In the genomic region with DNA sequence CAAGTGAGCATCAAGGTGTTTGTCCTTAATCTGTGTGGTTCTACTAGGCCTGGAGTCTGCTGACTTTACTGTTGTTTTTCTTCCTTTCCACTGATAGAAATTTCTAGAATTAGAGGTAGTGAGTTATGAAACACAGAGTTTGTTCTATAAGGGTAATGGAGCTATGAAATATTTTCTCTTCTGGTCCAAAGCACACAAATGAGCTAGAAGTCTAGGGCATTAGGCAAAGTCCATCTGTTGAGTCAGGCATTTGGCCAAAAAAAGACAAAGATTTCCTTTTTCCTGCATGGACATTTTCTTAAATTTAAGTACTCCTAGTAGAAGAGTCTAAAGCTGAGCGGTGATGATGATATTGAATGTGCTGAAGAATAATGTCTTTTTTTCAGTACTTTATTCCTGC, we compare ENCODE assay signal across 28 cellular contexts.
"Had no signal": no experiment of that assay in that cellular context is flagged by ENCODE, and none has a peak within 500 bp of the region (broad histone marks: within the 10 kb centered on the region; RNA-seq: fewer than 3 reads in every experiment).

No MANE protein-coding gene starts in this region.

- ATAC-seq: activated CD8-positive, alpha-beta memory T cell treated with anti-CD3 and anti-CD28 coated beads, Interleukin-2, amount 10 ng/mL, durations not matched to agents 7 days and 5 days; PC-3; Right ventricle myocardium inferior had no signal

- DNase-seq: activated B cell treated with CpG ODN at 0.5 μM for 24 hours; activated CD4-positive, alpha-beta memory T cell treated with anti-CD3 and anti-CD28 coated beads, Interleukin-2, amount 10 ng/mL, durations not matched to agents 7 days and 5 days; activated CD4-positive, alpha-beta T cell treated with anti-CD3 and anti-CD28 coated beads for 48 hours; activated CD4-positive, CD25-positive, alpha-beta regulatory T cell treated with anti-CD3 and anti-CD28 coated beads, Interleukin-2, amount 50 U/mL, for 72 hours; activated CD8-positive, alpha-beta memory T cell treated with anti-CD3 and anti-CD28 coated beads for 24 hours; activated CD8-positive, alpha-beta memory T cell treated with anti-CD3 and anti-CD28 coated beads, Interleukin-2, amount 10 ng/mL, durations not matched to agents 7 days and 5 days; activated CD8-positive, alpha-beta memory T cell treated with anti-CD3 and anti-CD28 coated beads, Interleukin-2, amount 50 U/mL, for 48 hours; activated gamma-delta T cell; activated naive CD4-positive, alpha-beta T cell treated with Interleukin-2 at 50 U/mL for 16 hours; activated naive CD8-positive, alpha-beta T cell treated with anti-CD3 and anti-CD28 coated beads, Interleukin-2, amount 10 ng/mL, durations not matched to agents 7 days and 5 days; activated T-cell treated with anti-CD3 and anti-CD28 coated beads, Interleukin-2, amount 50 U/mL, for 48 hours; amygdala; Kasumi-1; KG1; MG63; NCI-H1048; NCI-H1105 treated with DMSO at 0.1 percent for 48 hours; NCI-H1436; NCI-H1694; NCI-H1930; NK-92 treated with Interleukin-12 subunit alpha and Interleukin-12 subunit beta, amount 100 ng/mL, for 24 hours; PC-3; SIG-M5; SW 1271; T-helper 1 cell; T-helper 2 cell; T-helper 9 cell had no signal
